Comparison of ENCODE assay signal across 1 cellular context in genomic region chr4:83510442-83510841, GRCh38.
TF ChIP-seq lines count a peak whose summit lies in the region.

No MANE protein-coding gene starts in this region.

TF ChIP-seq in IMR-90, 13 proteins besides CTCF, POLR2A, EP300 and RAD21:
- TF ChIP-seq MXI1 (IDR thresholded peaks at IDR 0.05; ENCODE audit: borderline replicate concordance, low read depth, low read length) (no peak), USF2 (IDR thresholded peaks at IDR 0.05; ENCODE audit: low read depth, low read length) (no peak), BHLHE40 (IDR thresholded peaks at IDR 0.05; ENCODE audit: low read depth, low read length) (no peak), RFX5 (IDR thresholded peaks at IDR 0.05; ENCODE audit: low read depth, low read length) (no peak), RCOR1 (IDR thresholded peaks at IDR 0.05; ENCODE audit: insufficient replicate concordance, low read length) (no peak), SMC3 (IDR thresholded peaks at IDR 0.05; ENCODE audit: low read depth, low read length) (no peak), CEBPB (IDR thresholded peaks at IDR 0.05; ENCODE audit: low read depth, low read length) (no peak), MAZ (IDR thresholded peaks at IDR 0.05; ENCODE audit: borderline replicate concordance, low read depth, low read length) (no peak), NFE2L2 (IDR thresholded peaks at IDR 0.05; ENCODE audit: low read depth, low read length) (no peak), CHD1 (IDR thresholded peaks at IDR 0.05; ENCODE audit: low read depth, low read length) (no peak), ELK1 (IDR thresholded peaks at IDR 0.05; ENCODE audit: borderline replicate concordance, low read depth, low read length) (no peak), FOS (IDR thresholded peaks at IDR 0.05; ENCODE audit: low read depth, low read length) (no peak), MAFK (IDR thresholded peaks at IDR 0.05; ENCODE audit: low read depth, low read length) (no peak)
